In the genomic region with DNA sequence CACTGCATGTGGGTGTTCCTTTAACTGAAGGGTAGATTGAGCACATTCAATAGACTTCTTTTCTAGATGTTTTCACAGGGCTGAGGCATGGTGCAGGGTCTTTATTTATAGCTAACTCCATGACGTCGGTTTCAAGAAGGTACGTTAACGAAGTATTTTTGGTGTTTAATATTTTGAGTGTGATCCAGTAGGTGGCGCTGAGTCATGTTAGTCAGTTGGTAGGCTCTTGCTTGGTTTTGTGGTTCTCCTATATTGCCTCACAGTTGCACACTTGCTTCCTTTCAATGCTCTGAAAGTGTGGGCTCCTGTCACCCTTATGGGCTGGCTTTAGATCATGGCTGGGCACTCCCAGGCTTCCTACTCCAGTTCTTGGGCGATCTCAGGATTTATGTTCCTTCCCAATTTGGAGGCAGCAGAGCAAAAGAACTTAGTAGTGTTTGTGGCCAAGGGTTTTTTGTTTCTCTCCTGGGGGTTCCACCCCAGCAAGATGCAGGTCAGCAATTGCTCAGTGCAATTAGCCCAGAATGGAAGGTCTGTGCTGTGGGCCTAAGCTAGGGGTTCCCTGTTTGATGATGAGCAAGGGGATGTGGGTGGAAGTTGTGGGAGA, we compare ENCODE assay signal across 10 cellular contexts.
DNase-seq lines count a peak whose midpoint lies in the region; ATAC-seq and TF ChIP-seq lines count a peak whose summit lies in the region.
"Had no signal": no experiment of that assay in that cellular context is flagged by ENCODE, and none has a peak within 500 bp of the region (broad histone marks: within the 10 kb centered on the region; RNA-seq: fewer than 3 reads in every experiment).

No MANE protein-coding gene starts in this region.

- TF ChIP-seq CTCF in SK-N-SH (IDR thresholded peaks at IDR 0.05) (peak; percentile 64), hepatocyte (IDR thresholded peaks at IDR 0.05; ENCODE audit: poor library complexity) (peak; percentile 49)

- 9% methylated on average over 6 of the region's 6 CpGs for WGBS in SK-N-SH (ENCODE audit: low lambda C conversion rate)
- WGBS in hepatocyte (ENCODE audit: low lambda C conversion rate, missing lambda C conversion rate): 25% methylated on average over 6 of the region's 6 CpGs

- peak; percentile 40 for DNase-seq in COLO829 (ENCODE audit: low spot score)
- DNase-seq in HuH-7 (ENCODE audit: low spot score): peak; percentile 15
- DNase-seq in SK-N-SH: peak; percentile 1
- peak; percentile 61 for DNase-seq in hepatocyte (ENCODE audit: low spot score)
- no peak for DNase-seq in EL
- DNase-seq in NCI-H1436 treated with DMSO at 0.1 percent for 48 hours (lab: John Stamatoyannopoulos, UW): no peak
- no peak for DNase-seq in HAP-1 (ENCODE audit: low spot score in 2 of 2)
- DNase-seq: activated B cell treated with CpG ODN at 0.5 μM for 24 hours had no signal

- H3K4me2 ChIP-seq in SK-N-SH (no peak overlapping the region), hepatocyte (no peak overlapping the region)

- H3K9me3 ChIP-seq in SK-N-SH (no peaks in the 10 kb centered on the region), hepatocyte (ENCODE audit: low read depth) (no peaks in the 10 kb centered on the region), HAP-1 (no peaks in the 10 kb centered on the region)

- no peaks in the 10 kb centered on the region for H3K4me1 ChIP-seq in SK-N-SH (ENCODE audit: control insufficient read depth in 1 of 2, insufficient read depth in 2 of 2, low read depth in 1 of 2, low read length in 1 of 2)
- H3K4me1 ChIP-seq in hepatocyte (ENCODE audit: insufficient read depth): no peaks in the 10 kb centered on the region
- H3K4me1 ChIP-seq in HAP-1: no peaks in the 10 kb centered on the region

- no peak for TF ChIP-seq EP300 in SK-N-SH (IDR thresholded peaks at IDR 0.05; ENCODE audit: borderline replicate concordance in 1 of 2, low read depth in 1 of 2, low read length in 1 of 2)

- H3K4me3 ChIP-seq in SK-N-SH (ENCODE audit: low read depth in 2 of 2, low read length in 1 of 2) (no peak overlapping the region), hepatocyte (no peak overlapping the region), HAP-1 (no peak overlapping the region)
- H3K4me3 ChIP-seq: lung had no signal

- H3K9ac ChIP-seq in SK-N-SH: no peak overlapping the region

- H3K9me2 ChIP-seq in SK-N-SH (no peaks in the 10 kb centered on the region), hepatocyte (replicated peaks; ENCODE audit: insufficient read depth) (no peaks in the 10 kb centered on the region)

- no peaks in the 10 kb centered on the region for H3K36me3 ChIP-seq in SK-N-SH (replicated peaks in 1 of 2; ENCODE audit: control insufficient read depth in 1 of 2, insufficient read depth in 2 of 2, low read length in 1 of 2)
- H3K36me3 ChIP-seq in hepatocyte (replicated peaks; ENCODE audit: insufficient read depth, low read depth): no peaks in the 10 kb centered on the region
- no peaks in the 10 kb centered on the region for H3K36me3 ChIP-seq in HAP-1 (replicated peaks)

- POLR2A ChIA-PET in SK-N-SH (lab: Yijun Ruan, JAX): no interaction called here

- in situ Hi-C loops in HAP-1 (cut with MboI; ENCODE audit: low sequenced_read_pairs): no loop called here

- no peak overlapping the region for H3K27ac ChIP-seq in SK-N-SH (ENCODE audit: low read depth in 2 of 2, low read length in 1 of 2)
- no peak overlapping the region for H3K27ac ChIP-seq in hepatocyte

- H4K20me1 ChIP-seq in SK-N-SH (ENCODE audit: insufficient read depth): no peaks in the 10 kb centered on the region
- H4K20me1 ChIP-seq in hepatocyte (ENCODE audit: insufficient read depth, poor library complexity, severe bottlenecking): no peaks in the 10 kb centered on the region

- H3K79me2 ChIP-seq in SK-N-SH (ENCODE audit: insufficient read depth) (no peaks in the 10 kb centered on the region), hepatocyte (no peaks in the 10 kb centered on the region)

- H3K27me3 ChIP-seq in SK-N-SH (ENCODE audit: insufficient read depth) (peaks cover 11% of the 10 kb centered on the region; the same call in 1 of the 2 replicates), hepatocyte (no peaks in the 10 kb centered on the region), HAP-1 (ENCODE audit: low read depth) (no peaks in the 10 kb centered on the region)

- no peak for ATAC-seq in HG03108 (IDR thresholded peaks at IDR 0.05; ENCODE audit: unreplicated experiment)

- TF ChIP-seq RAD21 in SK-N-SH (IDR thresholded peaks at IDR 0.05; ENCODE audit: low read length): peak; percentile 49

- CTCF ChIA-PET in SK-N-SH (lab: Yijun Ruan, JAX): interaction anchor here (1.0 to 2.5 kb wide), 4 partner anchors 13 to 314 kb away, joined by 4 to 9 read pairs (median 6); no protein-coding TSS in a partner anchor

- no peaks in the 10 kb centered on the region for H3F3A ChIP-seq in SK-N-SH (replicated peaks; ENCODE audit: insufficient read depth)

- H2AFZ ChIP-seq in SK-N-SH (ENCODE audit: low read depth) (no peak overlapping the region), hepatocyte (no peak overlapping the region)

TF ChIP-seq in SK-N-SH, 30 proteins besides CTCF, POLR2A, EP300 and RAD21:
- TF ChIP-seq SMC3 (IDR thresholded peaks at IDR 0.05; ENCODE audit: low read depth, low read length) (peak; percentile 47), TCF12 (IDR thresholded peaks at IDR 0.05) (no peak), TAF1 (IDR thresholded peaks at IDR 0.05; ENCODE audit: borderline replicate concordance, low read depth, low read length) (no peak)
- TF ChIP-seq, protein P1, sequence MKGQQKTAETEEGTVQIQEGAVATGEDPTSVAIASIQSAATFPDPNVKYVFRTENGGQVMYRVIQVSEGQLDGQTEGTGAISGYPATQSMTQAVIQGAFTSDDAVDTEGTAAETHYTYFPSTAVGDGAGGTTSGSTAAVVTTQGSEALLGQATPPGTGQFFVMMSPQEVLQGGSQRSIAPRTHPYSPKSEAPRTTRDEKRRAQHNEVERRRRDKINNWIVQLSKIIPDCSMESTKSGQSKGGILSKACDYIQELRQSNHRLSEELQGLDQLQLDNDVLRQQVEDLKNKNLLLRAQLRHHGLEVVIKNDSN (IDR thresholded peaks at IDR 0.05; ENCODE audit: borderline replicate concordance, low read depth): no peak
- TF ChIP-seq, protein P2, sequence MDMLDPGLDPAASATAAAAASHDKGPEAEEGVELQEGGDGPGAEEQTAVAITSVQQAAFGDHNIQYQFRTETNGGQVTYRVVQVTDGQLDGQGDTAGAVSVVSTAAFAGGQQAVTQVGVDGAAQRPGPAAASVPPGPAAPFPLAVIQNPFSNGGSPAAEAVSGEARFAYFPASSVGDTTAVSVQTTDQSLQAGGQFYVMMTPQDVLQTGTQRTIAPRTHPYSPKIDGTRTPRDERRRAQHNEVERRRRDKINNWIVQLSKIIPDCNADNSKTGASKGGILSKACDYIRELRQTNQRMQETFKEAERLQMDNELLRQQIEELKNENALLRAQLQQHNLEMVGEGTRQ (IDR thresholded peaks at IDR 0.05; ENCODE audit: borderline replicate concordance, low read depth, low read length): no peak

Comparison
In these comparisons a context has a peak if more than half of its experiments do, and no peak if none do; other contexts are left out.
1. DNase-seq: peak in COLO829 (single experiment), HuH-7 (single experiment), SK-N-SH (single experiment) and hepatocyte (single experiment); none in EL (single experiment), NCI-H1436 treated with DMSO at 0.1 percent for 48 hours (single experiment) and HAP-1 (0 of 2).